In genomic region chr2:232214053-232214452, GRCh38 we compare ENCODE assay signal across 24 cellular contexts.
A peak's percentile ranks its signal among the peaks of the same experiment; 100 is the strongest.
DNase-seq lines count a peak whose midpoint lies in the region; ATAC-seq and TF ChIP-seq lines count a peak whose summit lies in the region.
"Had no signal": no experiment of that assay in that cellular context is flagged by ENCODE, and none has a peak within 500 bp of the region (broad histone marks: within the 10 kb centered on the region; RNA-seq: fewer than 3 reads in every experiment).

No MANE protein-coding gene starts in this region.

- DNase-seq in AG04449 (ENCODE audit: low read depth, low spot score) (peak; percentile 38), NCI-H226 (peak; percentile 28), fibroblast of villous mesenchyme (ENCODE audit: low read depth) (peak; percentile 27), non-pigmented ciliary epithelial cell (ENCODE audit: low read depth) (peak; percentile 77)
- no peak for DNase-seq in activated CD8-positive, alpha-beta memory T cell treated with anti-CD3 and anti-CD28 coated beads for 24 hours
- DNase-seq: 8988T; Calu3; CD8-positive, alpha-beta memory T cell; DMS153; GDM1; H9; HFFc6; KG1; NCI-H1092; NCI-H1436; NCI-H1930; NCI-H510A; NCI-H748 treated with DMSO at 0.1 percent for 48 hours; SIG-M5 had no signal

- POLR2A ChIA-PET in AG04449 (lab: Yijun Ruan, JAX) = no interaction called here

- H3K4me3 ChIP-seq in AG04449 (ENCODE audit: low read depth, low read length) (no peak overlapping the region), fibroblast of villous mesenchyme (ENCODE audit: low read depth, low read length) (no peak overlapping the region)

- ATAC-seq in HG02885 (IDR thresholded peaks at IDR 0.05; ENCODE audit: poor library complexity, unreplicated experiment) (no peak), GM21786 (IDR thresholded peaks at IDR 0.05; ENCODE audit: unreplicated experiment) (no peak)
- ATAC-seq: HepG2, Panc1, SK-N-SH treated with all-trans-retinoic acid at 6 μM for 48 hours had no signal

- CTCF ChIA-PET in AG04449 (lab: Yijun Ruan, JAX) = no interaction called here

- no peak for TF ChIP-seq CTCF in AG04449 (IDR thresholded peaks at IDR 0.05; ENCODE audit: insufficient read depth, low read length, missing control alignments)
- TF ChIP-seq CTCF in fibroblast of villous mesenchyme (IDR thresholded peaks at IDR 0.05; ENCODE audit: insufficient read depth, low read depth, low read length) = no peak
